Comparison of ENCODE assay signal across 11 cellular contexts in the genomic region with DNA sequence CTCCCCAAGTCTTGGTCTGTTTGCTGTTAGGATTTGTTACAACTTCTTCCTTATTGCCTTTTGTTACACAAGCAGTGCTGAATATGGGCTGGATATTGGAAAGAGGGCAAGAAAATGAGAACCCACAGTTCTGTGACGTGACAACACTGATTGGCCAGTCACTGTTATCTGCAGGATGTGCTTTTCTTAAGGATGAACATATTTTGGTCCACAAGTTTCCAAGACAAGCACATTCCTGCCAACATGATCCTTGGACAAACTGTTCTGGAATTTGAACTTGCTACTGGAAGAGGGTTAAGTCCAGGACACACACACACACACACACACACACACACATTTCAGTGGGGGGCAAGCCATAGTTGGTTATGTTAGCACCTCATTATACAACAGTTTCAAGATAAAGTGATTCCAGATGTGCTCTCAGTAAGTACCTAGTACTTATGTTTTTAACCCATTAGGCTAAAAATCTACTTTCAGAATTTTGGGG. TPM values are rescaled to one million over a fixed set of nuclear protein-coding genes. Genes with fewer than 3 reads are reported as not detected.
DNase-seq lines count a peak whose midpoint lies in the region; ATAC-seq, FAIRE-seq and TF ChIP-seq lines count a peak whose summit lies in the region.
"Had no signal": no experiment of that assay in that cellular context is flagged by ENCODE, and none has a peak within 500 bp of the region (broad histone marks: within the 10 kb centered on the region; RNA-seq: fewer than 3 reads in every experiment).

No MANE protein-coding gene starts in this region.

- H3K79me2 ChIP-seq in MM.1S (ENCODE audit: low read length) (peaks cover 17% of the 10 kb centered on the region), endothelial cell of umbilical vein (ENCODE audit: control insufficient read depth, insufficient read depth, low read length) (peaks cover 11% of the 10 kb centered on the region)

- POLR2A ChIA-PET in endothelial cell of umbilical vein (lab: Charles Lee), result no interaction called here

- peaks cover 43 to 61% (median 43%) of the 10 kb centered on the region in 3 donors for H3K4me1 Mint-ChIP-seq in naive B cell

- H2AFZ ChIP-seq in MM.1S (ENCODE audit: low read length) (no peak overlapping the region), endothelial cell of umbilical vein (ENCODE audit: low read depth, low read length) (no peak overlapping the region)

- no peak overlapping the region for H3K4me3 ChIP-seq in MM.1S (ENCODE audit: low read length)
- H3K4me3 ChIP-seq in endothelial cell of umbilical vein (replicated peaks in 1 of 3; ENCODE audit: insufficient read depth in 1 of 3, low read depth in 1 of 3, low read length in 3 of 3), result no peak overlapping the region

- TF ChIP-seq CTCF in MM.1S (IDR thresholded peaks at IDR 0.05; ENCODE audit: low read length) (no peak), endothelial cell of umbilical vein (IDR thresholded peaks at IDR 0.05; ENCODE audit: extremely low read depth in 1 of 2, insufficient read depth in 1 of 2, low read depth in 1 of 2, low read length in 2 of 2) (no peak)

- no peak for TF ChIP-seq POLR2A in endothelial cell of umbilical vein (IDR thresholded peaks at IDR 0.05; ENCODE audit: low read depth, low read length)

- H3K4me3 Mint-ChIP-seq in naive B cell, result peak overlapping the region in 3 of 8 donors; percentile 63 to 86 (median 78)
- H3K4me3 Mint-ChIP-seq: dendritic cell treated with granulocyte-macrophage colony-stimulating factor and Interleukin-4, amounts not matched to agents 40 ng/mL and 50 ng/mL, for 4 days had no signal

- peaks cover 83% of the 10 kb centered on the region for H3K4me1 ChIP-seq in MM.1S (ENCODE audit: low read length)
- peaks cover 65% of the 10 kb centered on the region for H3K4me1 ChIP-seq in endothelial cell of umbilical vein (ENCODE audit: control insufficient read depth, extremely low read depth, insufficient read depth, low read length)

- H3K9me3 Mint-ChIP-seq in naive B cell, result no peaks in the 10 kb centered on the region
- H3K9me3 Mint-ChIP-seq: dendritic cell treated with granulocyte-macrophage colony-stimulating factor and Interleukin-4, amounts not matched to agents 40 ng/mL and 50 ng/mL, for 4 days had no signal

- H3K9ac ChIP-seq in MM.1S (ENCODE audit: low read length) (peak overlapping the region; percentile 57; the same call in 1 of the 2 replicates), endothelial cell of umbilical vein (replicated peaks; ENCODE audit: extremely low read depth, insufficient read depth, low read length) (no peak overlapping the region)

- no peak for FAIRE-seq in endothelial cell of umbilical vein (lab: Jason Lieb, UNC)

- ATAC-seq in naive B cell (ENCODE audit: low read depth in 2 of 2) (no peak), GM19328 (IDR thresholded peaks at IDR 0.05; ENCODE audit: unreplicated experiment) (no peak), GM18867 (IDR thresholded peaks at IDR 0.05; ENCODE audit: unreplicated experiment) (no peak)

- intact Hi-C loops in endothelial cell of umbilical vein (cut with micrococcal nuclease), result no loop called here

- dilution Hi-C loops in endothelial cell of umbilical vein (cut with MboI; ENCODE audit: extremely low pct_ligation_motif_present, low sequenced_read_pairs), result no loop called here

- CTCF ChIA-PET in endothelial cell of umbilical vein (lab: Charles Lee), result no interaction called here

- H3K27ac Mint-ChIP-seq in naive B cell, result peak overlapping the region in 5 of 6 donors; percentile 62 to 95 (median 91)
- H3K27ac Mint-ChIP-seq: dendritic cell treated with granulocyte-macrophage colony-stimulating factor and Interleukin-4, amounts not matched to agents 40 ng/mL and 50 ng/mL, for 4 days had no signal

- H3K27me3 Mint-ChIP-seq in naive B cell, result no peaks in the 10 kb centered on the region
- H3K27me3 Mint-ChIP-seq: dendritic cell treated with granulocyte-macrophage colony-stimulating factor and Interleukin-4, amounts not matched to agents 40 ng/mL and 50 ng/mL, for 4 days had no signal

- H3F3A ChIP-seq in MM.1S (ENCODE audit: insufficient read depth, low read length), result peaks cover 44% of the 10 kb centered on the region

- peak overlapping the region; percentile 83; the same call in 1 of the 2 replicates for H3K27ac ChIP-seq in MM.1S (ENCODE audit: low read length)
- peak overlapping the region; percentile 15 for H3K27ac ChIP-seq in endothelial cell of umbilical vein (ENCODE audit: insufficient read depth, low read depth, low read length)

- peaks cover 0 to 20% of the 10 kb centered on the region in 2 donors for H3K36me3 Mint-ChIP-seq in naive B cell

- H3K4me2 ChIP-seq in MM.1S (ENCODE audit: low read depth, low read length) (peak overlapping the region; percentile 92), endothelial cell of umbilical vein (ENCODE audit: insufficient read depth, low read length) (peak overlapping the region; percentile 5)

- H3K9me3 ChIP-seq in MM.1S (replicated peaks; ENCODE audit: insufficient read depth, low read length), result no peaks in the 10 kb centered on the region
- no peaks in the 10 kb centered on the region for H3K9me3 ChIP-seq in endothelial cell of umbilical vein (replicated peaks; ENCODE audit: control insufficient read depth, insufficient read depth, low read length)

- DNase-seq in AG08395 (ENCODE audit: low spot score), result peak; percentile 68
- no peak for DNase-seq in MM.1S
- DNase-seq in endothelial cell of umbilical vein (ENCODE audit: low read depth, low spot score), result peak; percentile 49
- no peak for DNase-seq in naive B cell
- no peak for DNase-seq in COR-L47 (lab: John Stamatoyannopoulos, UW)
- no peak for DNase-seq in foreskin melanocyte
- DNase-seq: activated CD4-positive, CD25-positive, alpha-beta regulatory T cell treated with anti-CD3 and anti-CD28 coated beads, Interleukin-2, amount 50 U/mL, for 72 hours; Calu3 had no signal

- no peaks in the 10 kb centered on the region for H4K20me1 ChIP-seq in MM.1S (ENCODE audit: insufficient read depth, low read length)
- no peaks in the 10 kb centered on the region for H4K20me1 ChIP-seq in endothelial cell of umbilical vein (replicated peaks; ENCODE audit: control insufficient read depth, extremely low read depth, insufficient read depth, low read length)

- H3K27me3 ChIP-seq in MM.1S (replicated peaks; ENCODE audit: insufficient read depth, low read length), result no peaks in the 10 kb centered on the region
- no peaks in the 10 kb centered on the region for H3K27me3 ChIP-seq in endothelial cell of umbilical vein (ENCODE audit: control insufficient read depth in 2 of 2, insufficient read depth in 2 of 2, low read length in 2 of 2)

- H3K36me3 ChIP-seq in MM.1S (replicated peaks; ENCODE audit: insufficient read depth, low read length), result no peaks in the 10 kb centered on the region
- H3K36me3 ChIP-seq in endothelial cell of umbilical vein (ENCODE audit: control insufficient read depth in 2 of 2, extremely low read depth in 1 of 2, insufficient read depth in 2 of 2, low read length in 2 of 2), result no peaks in the 10 kb centered on the region

- no TSS peak for BruUV-seq in endothelial cell of umbilical vein (replicated peaks; lab: Mats Ljungman, UMichigan)

- H3K9me1 ChIP-seq in endothelial cell of umbilical vein (replicated peaks; ENCODE audit: control insufficient read depth, extremely low read depth, insufficient read depth, low read length), result no peaks in the 10 kb centered on the region

- H3K9me2 ChIP-seq in MM.1S (replicated peaks; ENCODE audit: insufficient read depth, low read length), result no peaks in the 10 kb centered on the region

TF ChIP-seq in endothelial cell of umbilical vein, 7 proteins besides CTCF, POLR2A, EP300 and RAD21:
- no peak for TF ChIP-seq MYC (IDR thresholded peaks at IDR 0.05; ENCODE audit: low read depth, low read length)
- TF ChIP-seq GATA2 (IDR thresholded peaks at IDR 0.05; ENCODE audit: insufficient read depth, insufficient read length, low read depth, low read length), result peak; percentile 31
TF ChIP-seq in endothelial cell of umbilical vein: peak in this region for 1.

RNA-seq across cellular contexts. Expression of a gene that starts 16.6 kb away (rescaled TPM):
- total RNA-seq in endothelial cell of umbilical vein, result 427 and 459 TPM in 2 replicates
- polyA plus RNA-seq in endothelial cell of umbilical vein (263 and 267 TPM in 2 replicates), naive B cell (ENCODE audit: low read depth in 6 of 6) (10 to 100 TPM; 48.8 to 96.3 (median 63.1) TPM)
- 96.2 and 111 TPM in 2 replicates for polyA plus RNA-seq in endothelial cell of umbilical vein (2011; cell fraction: cytosol; rRNA removed)
- 800 and 825 TPM in 2 replicates for polyA plus RNA-seq in endothelial cell of umbilical vein (2011; cell fraction: nucleus; rRNA removed)
- 442 and 473 TPM in 2 replicates for polyA plus RNA-seq in endothelial cell of umbilical vein (2012)
- polyA minus RNA-seq in endothelial cell of umbilical vein, result 496 and 527 TPM in 2 replicates
- 275 TPM for polyA minus RNA-seq in endothelial cell of umbilical vein (2011; cell fraction: cytosol; rRNA and poly(A)+ RNA removed)
- polyA minus RNA-seq in endothelial cell of umbilical vein (2011; cell fraction: nucleus; rRNA and poly(A)+ RNA removed), result 1,147 and 1,325 TPM in 2 replicates

Comparison
In these comparisons a context has a peak if more than half of its experiments do, and no peak if none do; other contexts are left out.
1. DNase-seq: peak in AG08395 (single experiment) and endothelial cell of umbilical vein (single experiment); none in MM.1S (single experiment), naive B cell (single experiment), COR-L47 (single experiment) and foreskin melanocyte (single experiment).